18 cellular contexts compared by ENCODE assay signal in genomic region chr10:30045961-30046360, GRCh38. TPM values are rescaled to one million over a fixed set of nuclear protein-coding genes. Genes with fewer than 3 reads are reported as not detected.
DNase-seq lines count a peak whose midpoint lies in the region; ATAC-seq, FAIRE-seq and TF ChIP-seq lines count a peak whose summit lies in the region.
"Had no signal": no experiment of that assay in that cellular context is flagged by ENCODE, and none has a peak within 500 bp of the region (broad histone marks: within the 10 kb centered on the region; RNA-seq: fewer than 3 reads in every experiment).

No MANE protein-coding gene starts in this region.

- intact Hi-C loops in activated T-helper 2 cell treated with anti-CD3 and anti-CD28 coated beads, Interferon-gamma antibody, Interleukin-2, Interleukin-4, amounts not matched to agents 10 μg/mL and 5 μg/mL and 100 μg/mL, durations not matched to agents 14 hours and 24 hours and 36 hours (cut with micrococcal nuclease) = loop anchor here (1.0 kb wide), 2 partner anchors 19 to 32 kb away; no protein-coding TSS in a partner anchor
- intact Hi-C loops in posterior cingulate gyrus (cut with DNase I) = no loop called here

- FAIRE-seq in GM12892 (lab: Jason Lieb, UNC) = peak; percentile 54
- FAIRE-seq: A549, GM18507, HepG2, HTR-8/SVneo had no signal

- H3K9me3 Mint-ChIP-seq in activated T-helper 2 cell treated with anti-CD3 and anti-CD28 coated beads, Interferon-gamma antibody, Interleukin-2, Interleukin-4, amounts not matched to agents 10 μg/mL and 5 μg/mL and 100 μg/mL, durations not matched to agents 14 hours and 24 hours and 36 hours = no peaks in the 10 kb centered on the region
- H3K9me3 Mint-ChIP-seq: CD8-positive, alpha-beta memory T cell; GM23338 had no signal

- no peak for DNase-seq in GM12892 (ENCODE audit: insufficient read length)
- peak; percentile 9 for DNase-seq in NCI-H1092 (lab: John Stamatoyannopoulos, UW)
- no peak for DNase-seq in activated T-helper 2 cell treated with anti-CD3 and anti-CD28 coated beads, Interferon-gamma antibody, Interleukin-2, Interleukin-4, amounts not matched to agents 10 μg/mL and 5 μg/mL and 100 μg/mL, durations not matched to agents 14 hours and 24 hours and 36 hours (ENCODE audit: low spot score)
- no peak for DNase-seq in left lobe of liver (ENCODE audit: low spot score)
- no peak for DNase-seq in activated naive CD4-positive, alpha-beta T cell treated with anti-CD3 and anti-CD28 coated beads, Interleukin-2, amount 50 U/mL, for 16 hours
- DNase-seq in kidney tubule cell (ENCODE audit: low spot score) = no peak
- no peak for DNase-seq in posterior cingulate gyrus
- DNase-seq: BE2C; Caco-2; CD8-positive, alpha-beta memory T cell; H7 had no signal

- peak overlapping the region; percentile 50 for H3K27ac Mint-ChIP-seq in activated T-helper 2 cell treated with anti-CD3 and anti-CD28 coated beads, Interferon-gamma antibody, Interleukin-2, Interleukin-4, amounts not matched to agents 10 μg/mL and 5 μg/mL and 100 μg/mL, durations not matched to agents 14 hours and 24 hours and 36 hours
- H3K27ac Mint-ChIP-seq: CD14-positive monocyte; CD8-positive, alpha-beta memory T cell; GM23338 had no signal

- no peak for TF ChIP-seq POLR2A in GM12892 (IDR thresholded peaks at IDR 0.05; ENCODE audit: low read depth, low read length)

- H3K36me3 Mint-ChIP-seq in activated T-helper 2 cell treated with anti-CD3 and anti-CD28 coated beads, Interferon-gamma antibody, Interleukin-2, Interleukin-4, amounts not matched to agents 10 μg/mL and 5 μg/mL and 100 μg/mL, durations not matched to agents 14 hours and 24 hours and 36 hours (ENCODE audit: low read depth) = peaks cover 20% of the 10 kb centered on the region
- H3K36me3 Mint-ChIP-seq: CD14-positive monocyte; CD8-positive, alpha-beta memory T cell had no signal

- peaks cover 75% of the 10 kb centered on the region for H3K4me1 Mint-ChIP-seq in activated T-helper 2 cell treated with anti-CD3 and anti-CD28 coated beads, Interferon-gamma antibody, Interleukin-2, Interleukin-4, amounts not matched to agents 10 μg/mL and 5 μg/mL and 100 μg/mL, durations not matched to agents 14 hours and 24 hours and 36 hours (ENCODE audit: low read depth)

- peak; percentile 35 for ATAC-seq in left lobe of liver
- ATAC-seq in GM21786 (IDR thresholded peaks at IDR 0.05; ENCODE audit: unreplicated experiment) = no peak
- ATAC-seq: A549, GM23338, HepG2 had no signal

- peaks cover 6% of the 10 kb centered on the region for H3K27me3 Mint-ChIP-seq in activated T-helper 2 cell treated with anti-CD3 and anti-CD28 coated beads, Interferon-gamma antibody, Interleukin-2, Interleukin-4, amounts not matched to agents 10 μg/mL and 5 μg/mL and 100 μg/mL, durations not matched to agents 14 hours and 24 hours and 36 hours (ENCODE audit: low read depth)

- H3K4me3 Mint-ChIP-seq in activated T-helper 2 cell treated with anti-CD3 and anti-CD28 coated beads, Interferon-gamma antibody, Interleukin-2, Interleukin-4, amounts not matched to agents 10 μg/mL and 5 μg/mL and 100 μg/mL, durations not matched to agents 14 hours and 24 hours and 36 hours (ENCODE audit: low read depth) = no peak overlapping the region
- H3K4me3 Mint-ChIP-seq: CD14-positive monocyte; CD8-positive, alpha-beta memory T cell; GM23338 had no signal

RNA-seq across cellular contexts. Expression of gene JCAD, which starts 13.4 kb away (rescaled TPM):
- polyA plus RNA-seq in GM12892 (2012; ENCODE audit: missing spikeins) = 0.04 TPM
- 3.4 and 3.7 TPM in 2 replicates for total RNA-seq in activated T-helper 2 cell treated with anti-CD3 and anti-CD28 coated beads, Interferon-gamma antibody, Interleukin-2, Interleukin-4, amounts not matched to agents 10 μg/mL and 5 μg/mL and 100 μg/mL, durations not matched to agents 14 hours and 24 hours and 36 hours
- 4.2 TPM for total RNA-seq in left lobe of liver
- polyA plus RNA-seq: CD14-positive monocyte; CD8-positive, alpha-beta memory T cell had no signal
